ENCODE assay signal across 13 cellular contexts in the genomic region with DNA sequence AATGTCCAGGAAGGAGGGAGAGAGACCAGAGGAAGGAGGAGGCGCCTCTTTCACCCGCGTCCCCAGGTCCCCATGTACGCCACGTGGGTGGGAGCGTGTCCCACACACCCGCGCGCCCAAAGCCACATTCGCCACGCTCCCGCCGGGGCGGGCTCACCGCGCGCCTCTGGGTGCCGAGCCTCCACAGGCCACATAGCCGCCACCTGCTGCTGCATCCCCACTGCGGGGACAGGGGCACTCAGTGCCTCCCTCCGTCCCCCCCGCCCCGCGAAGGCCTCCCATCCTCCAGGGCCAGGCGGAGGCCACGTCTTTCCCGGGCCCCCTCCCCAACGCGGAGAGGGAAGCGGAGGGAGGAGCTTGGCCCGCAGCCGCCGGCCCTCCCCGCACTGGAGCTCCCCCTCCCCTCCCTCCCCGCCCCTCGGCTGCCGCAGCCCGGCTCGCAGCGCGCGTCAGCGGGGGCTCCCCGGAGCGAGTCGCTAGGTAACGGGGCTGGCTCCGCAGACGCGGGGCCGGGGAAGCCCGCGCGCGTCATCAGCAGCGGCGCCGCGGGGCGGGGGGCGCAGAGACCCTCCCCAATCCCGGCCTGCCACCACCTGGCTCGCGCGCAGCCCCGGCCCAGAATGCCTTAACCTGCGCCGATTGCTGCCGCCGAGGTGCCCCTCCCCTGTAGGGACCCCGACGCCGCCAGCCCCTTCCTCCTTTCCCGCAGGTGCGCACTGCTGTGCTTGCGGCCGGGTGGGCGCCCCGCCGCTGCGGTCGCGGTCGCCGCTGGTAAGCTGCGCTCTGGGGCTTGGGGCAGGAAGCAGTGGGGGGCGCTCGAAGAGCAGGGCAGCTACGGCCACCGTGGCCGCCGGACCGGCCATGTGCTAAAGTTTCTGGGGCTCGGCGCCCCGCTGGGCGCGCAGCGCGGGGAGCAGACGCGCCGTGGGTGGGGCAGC. TPM values are rescaled to one million over a fixed set of nuclear protein-coding genes. Genes with fewer than 3 reads are reported as not detected.
DNase-seq lines count a peak whose midpoint lies in the region; ATAC-seq and TF ChIP-seq lines count a peak whose summit lies in the region.
"Had no signal": no experiment of that assay in that cellular context is flagged by ENCODE, and none has a peak within 500 bp of the region (broad histone marks: within the 10 kb centered on the region; RNA-seq: fewer than 3 reads in every experiment).

No MANE protein-coding gene starts in this region.

- peaks cover 2% of the 10 kb centered on the region for H3K79me1 ChIP-seq in H9 (ENCODE audit: insufficient read depth, low read depth, low read length, poor library complexity, severe bottlenecking)

- no peak overlapping the region for H2BK5ac ChIP-seq in H9 (ENCODE audit: insufficient read length, low read length)

- H3K36me3 ChIP-seq in mesodermal cell (ENCODE audit: control insufficient read depth, insufficient read depth, low read length) = no peaks in the 10 kb centered on the region
- H3K36me3 ChIP-seq in tibial nerve = no peaks in the 10 kb centered on the region

- H2BK12ac ChIP-seq in H9 (ENCODE audit: insufficient read length, low read depth, low read length) = no peak overlapping the region

- H3K4me3 Mint-ChIP-seq in H9 = peak overlapping the region; percentile 74 to 82
- no peak overlapping the region for H3K4me3 Mint-ChIP-seq in activated naive CD8-positive, alpha-beta T cell treated with anti-CD3 and anti-CD28 coated beads for 36 hours
- H3K4me3 Mint-ChIP-seq: T-helper 1 cell treated with Interleukin-12 subunit alpha and Interleukin-12 subunit beta and Interleukin-4 antibody, amounts not matched to agents 30 μg/mL and 1 μg/mL, for 36 hours had no signal

- H3K27ac Mint-ChIP-seq in H9 = no peak overlapping the region; a peak in 1 of 7 replicates
- no peak overlapping the region for H3K27ac Mint-ChIP-seq in activated naive CD8-positive, alpha-beta T cell treated with anti-CD3 and anti-CD28 coated beads for 36 hours
- H3K27ac Mint-ChIP-seq: T-helper 1 cell treated with Interleukin-12 subunit alpha and Interleukin-12 subunit beta and Interleukin-4 antibody, amounts not matched to agents 30 μg/mL and 1 μg/mL, for 36 hours had no signal

- no peak overlapping the region for H4K8ac ChIP-seq in H9 (replicated peaks; ENCODE audit: insufficient read length, low read depth, low read length)

- WGBS in H9 (ENCODE audit: extremely low coverage, insufficient read length, low lambda C conversion rate) = no CpG with 5 or more reads among the region's 103 CpGs
- WGBS in mesodermal cell (ENCODE audit: insufficient coverage in 2 of 2), 2 experiments = 13 to 14% methylated on average over 62 to 73 of the region's 103 CpGs
- WGBS in tibial nerve, 2 donors = 2 to 3% methylated on average over 20 to 41 of the region's 103 CpGs

- H4K5ac ChIP-seq in H9 (ENCODE audit: insufficient read length, low read depth, low read length) = no peak overlapping the region

- no peaks in the 10 kb centered on the region; the same call in 1 of the 2 replicates for H3K27me3 ChIP-seq in H9 (ENCODE audit: insufficient read depth, low read length)
- peaks cover 0 to 45% of the 10 kb centered on the region in 2 donors for H3K27me3 ChIP-seq in tibial nerve

- H3K36me3 Mint-ChIP-seq in H9 (ENCODE audit: insufficient read depth in 1 of 3, low read depth in 3 of 3) = peaks cover 0 to 6% (median 5%) of the 10 kb centered on the region in 3 experiments; a peak in 5 of 7 replicates
- H3K36me3 Mint-ChIP-seq in activated naive CD8-positive, alpha-beta T cell treated with anti-CD3 and anti-CD28 coated beads for 36 hours = no peaks in the 10 kb centered on the region

- H2BK120ac ChIP-seq in H9 (ENCODE audit: low read depth, low read length, poor library complexity, severe bottlenecking) = no peak overlapping the region

- no peak overlapping the region for H2AK5ac ChIP-seq in H9 (ENCODE audit: insufficient read length, low read length)

- H2AFZ ChIP-seq in H9 (ENCODE audit: low read length) = no peak overlapping the region

- H2BK20ac ChIP-seq in H9 (ENCODE audit: low read depth, low read length, poor library complexity, severe bottlenecking) = no peak overlapping the region

- H4K20me1 ChIP-seq in H9 (ENCODE audit: control insufficient read depth, insufficient read depth, insufficient read length) = no peaks in the 10 kb centered on the region

- H3K27ac ChIP-seq in H9 (ENCODE audit: insufficient read length, low read depth, low read length) (no peak overlapping the region), mesodermal cell (ENCODE audit: low read depth, low read length, severe bottlenecking) (no peak overlapping the region), tibial nerve (no peak overlapping the region)

- H4K91ac ChIP-seq in H9 (ENCODE audit: insufficient read length, low read depth, low read length) = no peak overlapping the region

- H2BK15ac ChIP-seq in H9 (ENCODE audit: low read depth, low read length) = no peak overlapping the region

- H3K23me2 ChIP-seq in H9 (ENCODE audit: insufficient read length, low read depth, low read length, poor library complexity, severe bottlenecking) = peaks cover 12% of the 10 kb centered on the region

- peaks cover 9% of the 10 kb centered on the region; the same call in 1 of the 2 replicates for H3K4me1 ChIP-seq in H9 (ENCODE audit: insufficient read depth, low read length)
- H3K4me1 ChIP-seq in mesodermal cell (ENCODE audit: control insufficient read depth, insufficient read depth, low read length, poor library complexity, severe bottlenecking) = no peaks in the 10 kb centered on the region
- peaks cover 0 to 17% (median 2%) of the 10 kb centered on the region in 4 donors for H3K4me1 ChIP-seq in tibial nerve

- H3K23ac ChIP-seq in H9 (ENCODE audit: insufficient read length, low read depth, low read length) = no peak overlapping the region

- H3K27me3 Mint-ChIP-seq in H9 (ENCODE audit: low read depth) = peaks cover 21% of the 10 kb centered on the region
- peaks cover 39% of the 10 kb centered on the region for H3K27me3 Mint-ChIP-seq in activated naive CD8-positive, alpha-beta T cell treated with anti-CD3 and anti-CD28 coated beads for 36 hours

- in situ Hi-C loops in ACHN (cut with HindIII; ENCODE audit: low pct_ligation_motif_present, low pct_unique_long_range_greater_than_20kb, low sequenced_read_pairs) = no loop called here

- TF ChIP-seq POLR2A in tibial nerve (IDR thresholded peaks at IDR 0.05) = no peak

- DNase-seq in COR-L47 (lab: John Stamatoyannopoulos, UW) = peak; percentile 82
- peak; percentile 76 for DNase-seq in H9
- peak; percentile 5 for DNase-seq in activated naive CD8-positive, alpha-beta T cell treated with anti-CD3 and anti-CD28 coated beads for 36 hours
- no peak for DNase-seq in tibial nerve (ENCODE audit: low spot score in 2 of 2)
- no peak for DNase-seq in effector CD4-positive, alpha-beta T cell
- DNase-seq in ACHN = no peak
- DNase-seq: activated gamma-delta T cell; stimulated activated CD4-positive, alpha-beta T cell treated with anti-CD3 and anti-CD28 coated beads, Interleukin-1b, Interleukin-23, amount 100 ng/mL, for 48 hours had no signal

- no peak overlapping the region for H3K56ac ChIP-seq in H9 (ENCODE audit: insufficient read length, low read depth, low read length)

- no peak overlapping the region for H3K9ac ChIP-seq in H9 (ENCODE audit: extremely low read depth, insufficient read length, low read length)

- no peak overlapping the region for H3T11ph ChIP-seq in H9 (ENCODE audit: low read length)

- H3K9me3 ChIP-seq in H9 (ENCODE audit: control insufficient read depth, low read depth, low read length) (no peaks in the 10 kb centered on the region), mesodermal cell (ENCODE audit: control insufficient read depth, low read length) (no peaks in the 10 kb centered on the region), tibial nerve (no peaks in the 10 kb centered on the region)

- peaks cover 2% of the 10 kb centered on the region; the same call in 1 of the 2 replicates for H3K79me2 ChIP-seq in H9 (ENCODE audit: insufficient read depth, low read length)

- H3K4me3 ChIP-seq in mesodermal cell (ENCODE audit: extremely low read depth, insufficient read depth, low read length, poor library complexity, severe bottlenecking) (peak overlapping the region; percentile 49), tibial nerve (peak overlapping the region in 1 of 4 donors; percentile 41)

- peak overlapping the region; percentile 77 for H3K18ac ChIP-seq in H9 (ENCODE audit: insufficient read length, low read depth, low read length)

- H3K4ac ChIP-seq in H9 (ENCODE audit: low read depth, low read length) = no peak overlapping the region

- no peak for TF ChIP-seq EP300 in tibial nerve (IDR thresholded peaks at IDR 0.05)

- H3K4me2 ChIP-seq in H9 (ENCODE audit: insufficient read depth, insufficient read length, low read length) = peak overlapping the region; percentile 90

- ATAC-seq in HG02798 (IDR thresholded peaks at IDR 0.05; ENCODE audit: poor library complexity, unreplicated experiment) = no peak

- H3K4me1 Mint-ChIP-seq in H9 = peaks cover 38 to 48% of the 10 kb centered on the region in 2 experiments
- no peaks in the 10 kb centered on the region for H3K4me1 Mint-ChIP-seq in activated naive CD8-positive, alpha-beta T cell treated with anti-CD3 and anti-CD28 coated beads for 36 hours

- H3K9me3 Mint-ChIP-seq in H9 = no peaks in the 10 kb centered on the region
- H3K9me3 Mint-ChIP-seq in activated naive CD8-positive, alpha-beta T cell treated with anti-CD3 and anti-CD28 coated beads for 36 hours = no peaks in the 10 kb centered on the region
- H3K9me3 Mint-ChIP-seq: T-helper 1 cell treated with Interleukin-12 subunit alpha and Interleukin-12 subunit beta and Interleukin-4 antibody, amounts not matched to agents 30 μg/mL and 1 μg/mL, for 36 hours had no signal

- H3K14ac ChIP-seq in H9 (ENCODE audit: insufficient read depth, low read length) = peak overlapping the region; percentile 27; the same call in 1 of the 2 replicates

- TF ChIP-seq CTCF in H9 (conservative IDR thresholded peaks at IDR 0.05) (no peak), tibial nerve (IDR thresholded peaks at IDR 0.05) (no peak)

RNA-seq across cellular contexts. Expression of a gene that starts 0.5 kb away (rescaled TPM):
- total RNA-seq in H9 (2021) (25.6 and 26.2 TPM in 2 replicates), tibial nerve (not detected)
- total RNA-seq in activated naive CD8-positive, alpha-beta T cell treated with anti-CD3 and anti-CD28 coated beads for 36 hours = not detected
- polyA plus RNA-seq in mesodermal cell (2013, experiment 1 of 2) = 2.7 TPM
- 2.1 TPM for polyA plus RNA-seq in mesodermal cell (2013, experiment 2 of 2)
- total RNA-seq: mesenteric fat pad, urinary bladder had no signal
- polyA plus RNA-seq: urinary bladder had no signal

Comparison
In these comparisons a context has a peak if more than half of its experiments do, and no peak if none do; other contexts are left out.
1. DNase-seq: peak in COR-L47 (single experiment), H9 (single experiment) and activated naive CD8-positive, alpha-beta T cell treated with anti-CD3 and anti-CD28 coated beads for 36 hours (single experiment); none in tibial nerve (0 of 2), effector CD4-positive, alpha-beta T cell (single experiment) and ACHN (single experiment).
2. RNA of a gene that starts 0.5 kb away (total RNA-seq): 25.6 to 26.2 TPM in H9; not detected in activated naive CD8-positive, alpha-beta T cell treated with anti-CD3 and anti-CD28 coated beads for 36 hours and not detected in tibial nerve; every median in the first group is over 10 times any median in the second.